Comparison of ENCODE assay signal across 20 cellular contexts in genomic region chr17:65627108-65627507, GRCh38.
"Had no signal": no experiment of that assay in that cellular context is flagged by ENCODE, and none has a peak within 500 bp of the region (broad histone marks: within the 10 kb centered on the region; RNA-seq: fewer than 3 reads in every experiment).

No MANE protein-coding gene starts in this region.

- H3K4me1 Mint-ChIP-seq: activated CD4-positive, alpha-beta T cell treated with anti-CD3 and anti-CD28 coated beads, Interleukin-2, amount 10 ng/mL, durations not matched to agents 24 days and 14 days; activated CD8-positive, alpha-beta memory T cell treated with anti-CD3 and anti-CD28 coated beads, Interleukin-2, amount 10 ng/mL, durations not matched to agents 7 days and 5 days; activated naive CD4-positive, alpha-beta T cell treated with anti-CD3 and anti-CD28 coated beads, Interleukin-2, amount 10 ng/mL, durations not matched to agents 7 days and 5 days; memory B cell; stimulated activated memory B cell treated with anti-CD40 and anti-IgM and Interleukin-4, amounts not matched to agents 10 μg/mL and 1 μg/mL and 100 μg/mL, for 72 hours had no signal

- H3K27ac ChIP-seq: coronary artery, pancreas, skin epidermis, upper lobe of left lung had no signal

- DNase-seq: activated CD4-positive, alpha-beta T cell treated with anti-CD3 and anti-CD28 coated beads, Interleukin-2, amount 10 ng/mL, durations not matched to agents 24 days and 14 days; activated CD8-positive, alpha-beta memory T cell treated with anti-CD3 and anti-CD28 coated beads, Interleukin-2, amount 10 ng/mL, durations not matched to agents 7 days and 5 days; activated CD8-positive, alpha-beta T cell treated with anti-CD3 and anti-CD28 coated beads for 36 hours; activated effector memory CD4-positive, alpha-beta T cell treated with anti-CD3 and anti-CD28 coated beads, Interleukin-2, amount 50 U/mL, for 16 hours; activated naive CD4-positive, alpha-beta T cell treated with anti-CD3 and anti-CD28 coated beads, Interleukin-2, amount 10 ng/mL, durations not matched to agents 7 days and 5 days; activated T-cell treated with anti-CD3 and anti-CD28 coated beads for 4 hours; amygdala; head of caudate nucleus; hypothalamus; pancreas; right cardiac atrium; stimulated activated CD4-positive, alpha-beta T cell treated with anti-CD3 and anti-CD28 coated beads, Interleukin-15, amount 100 ng/mL, for 24 hours; stomach; upper lobe of left lung had no signal

- H3K27me3 ChIP-seq: gastroesophageal sphincter, pancreas, stomach, upper lobe of left lung had no signal

- H3K27me3 Mint-ChIP-seq: activated CD4-positive, alpha-beta T cell treated with anti-CD3 and anti-CD28 coated beads, Interleukin-2, amount 10 ng/mL, durations not matched to agents 24 days and 14 days; activated CD8-positive, alpha-beta memory T cell treated with anti-CD3 and anti-CD28 coated beads, Interleukin-2, amount 10 ng/mL, durations not matched to agents 7 days and 5 days; activated CD8-positive, alpha-beta T cell treated with anti-CD3 and anti-CD28 coated beads for 36 hours; memory B cell had no signal

- H3K9me3 Mint-ChIP-seq: activated CD4-positive, alpha-beta T cell treated with anti-CD3 and anti-CD28 coated beads, Interleukin-2, amount 10 ng/mL, durations not matched to agents 24 days and 14 days; activated CD8-positive, alpha-beta T cell treated with anti-CD3 and anti-CD28 coated beads for 36 hours; activated naive CD4-positive, alpha-beta T cell treated with anti-CD3 and anti-CD28 coated beads, Interleukin-2, amount 10 ng/mL, durations not matched to agents 7 days and 5 days; memory B cell; nephron; stimulated activated memory B cell treated with anti-CD40 and anti-IgM and Interleukin-4, amounts not matched to agents 10 μg/mL and 1 μg/mL and 100 μg/mL, for 72 hours had no signal

- H3K27ac Mint-ChIP-seq: activated CD4-positive, alpha-beta T cell treated with anti-CD3 and anti-CD28 coated beads, Interleukin-2, amount 10 ng/mL, durations not matched to agents 24 days and 14 days; activated CD8-positive, alpha-beta memory T cell treated with anti-CD3 and anti-CD28 coated beads, Interleukin-2, amount 10 ng/mL, durations not matched to agents 7 days and 5 days; activated CD8-positive, alpha-beta T cell treated with anti-CD3 and anti-CD28 coated beads for 36 hours; activated naive CD4-positive, alpha-beta T cell treated with anti-CD3 and anti-CD28 coated beads, Interleukin-2, amount 10 ng/mL, durations not matched to agents 7 days and 5 days; memory B cell; stimulated activated memory B cell treated with anti-CD40 and anti-IgM and Interleukin-4, amounts not matched to agents 10 μg/mL and 1 μg/mL and 100 μg/mL, for 72 hours had no signal

- H3K36me3 Mint-ChIP-seq: activated CD8-positive, alpha-beta memory T cell treated with anti-CD3 and anti-CD28 coated beads, Interleukin-2, amount 10 ng/mL, durations not matched to agents 7 days and 5 days; activated naive CD4-positive, alpha-beta T cell treated with anti-CD3 and anti-CD28 coated beads, Interleukin-2, amount 10 ng/mL, durations not matched to agents 7 days and 5 days; memory B cell; stimulated activated memory B cell treated with anti-CD40 and anti-IgM and Interleukin-4, amounts not matched to agents 10 μg/mL and 1 μg/mL and 100 μg/mL, for 72 hours had no signal

- H3K4me3 ChIP-seq: coronary artery, gastroesophageal sphincter, pancreas, skin epidermis, stomach, upper lobe of left lung had no signal

- H3K36me3 ChIP-seq: gastroesophageal sphincter, pancreas, stomach, upper lobe of left lung had no signal

- H3K4me3 Mint-ChIP-seq: activated CD4-positive, alpha-beta T cell treated with anti-CD3 and anti-CD28 coated beads, Interleukin-2, amount 10 ng/mL, durations not matched to agents 24 days and 14 days; activated CD8-positive, alpha-beta memory T cell treated with anti-CD3 and anti-CD28 coated beads, Interleukin-2, amount 10 ng/mL, durations not matched to agents 7 days and 5 days; activated CD8-positive, alpha-beta T cell treated with anti-CD3 and anti-CD28 coated beads for 36 hours; activated naive CD4-positive, alpha-beta T cell treated with anti-CD3 and anti-CD28 coated beads, Interleukin-2, amount 10 ng/mL, durations not matched to agents 7 days and 5 days; memory B cell; nephron; stimulated activated memory B cell treated with anti-CD40 and anti-IgM and Interleukin-4, amounts not matched to agents 10 μg/mL and 1 μg/mL and 100 μg/mL, for 72 hours had no signal

- ATAC-seq: activated CD8-positive, alpha-beta memory T cell treated with anti-CD3 and anti-CD28 coated beads, Interleukin-2, amount 10 ng/mL, durations not matched to agents 7 days and 5 days; activated CD8-positive, alpha-beta T cell treated with anti-CD3 and anti-CD28 coated beads for 36 hours; gastroesophageal sphincter; right cardiac atrium; stimulated activated memory B cell treated with anti-CD40 and anti-IgM and Interleukin-4, amounts not matched to agents 10 μg/mL and 1 μg/mL and 100 μg/mL, for 72 hours had no signal

- H3K4me1 ChIP-seq: upper lobe of left lung had no signal

- H3K9me3 ChIP-seq: gastroesophageal sphincter, pancreas, stomach, upper lobe of left lung had no signal
